Comparison of ENCODE assay signal across 27 cellular contexts in the genomic region with DNA sequence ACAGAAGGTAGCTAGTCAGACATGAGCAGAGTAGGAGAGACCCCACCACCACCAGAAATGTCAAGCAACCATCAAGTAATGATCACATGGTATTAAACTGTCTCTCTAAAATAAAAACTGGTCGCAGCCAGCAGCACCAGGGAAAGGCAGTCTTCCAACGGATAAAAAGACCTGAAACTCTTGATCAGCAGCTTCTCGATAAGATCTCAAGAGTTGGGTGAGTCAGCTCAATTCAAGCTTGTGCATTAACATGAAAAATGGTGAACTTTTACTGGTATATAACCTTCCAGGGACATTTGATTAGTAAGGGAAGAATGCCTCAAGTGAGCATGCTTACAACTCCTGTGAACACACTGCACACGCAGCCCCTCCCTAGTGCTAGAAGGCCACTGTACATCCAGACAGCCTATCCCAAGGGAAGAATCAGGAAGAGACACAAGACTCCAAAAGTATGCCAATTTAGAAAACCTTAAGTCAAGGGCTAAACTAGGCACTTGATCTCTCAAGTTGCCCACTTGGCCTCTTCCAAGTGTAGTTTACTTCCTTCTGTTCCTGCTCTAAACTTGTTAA.
"Had no signal": no experiment of that assay in that cellular context is flagged by ENCODE, and none has a peak within 500 bp of the region (broad histone marks: within the 10 kb centered on the region; RNA-seq: fewer than 3 reads in every experiment).

No MANE protein-coding gene starts in this region.

- ATAC-seq: activated CD4-positive, alpha-beta T cell treated with anti-CD3 and anti-CD28 coated beads for 36 hours; activated CD8-positive, alpha-beta T cell treated with anti-CD3 and anti-CD28 coated beads for 36 hours; activated T-cell treated with anti-CD3 and anti-CD28 coated beads, Interleukin-2, amount 50 U/mL, for 72 hours; Panc1; Right ventricle myocardium inferior; T-cell had no signal

- H3K27me3 ChIP-seq: brain microvascular endothelial cell, cardiac muscle cell, MG63 had no signal

- H3K9me3 ChIP-seq: MG63 had no signal

- H3K36me3 Mint-ChIP-seq: activated naive CD4-positive, alpha-beta T cell treated with anti-CD3 and anti-CD28 coated beads, Interleukin-2, amount 10 ng/mL, durations not matched to agents 7 days and 5 days; activated naive CD8-positive, alpha-beta T cell treated with anti-CD3 and anti-CD28 coated beads for 36 hours; T-cell had no signal

- H3K27me3 Mint-ChIP-seq: activated CD4-positive, alpha-beta T cell treated with anti-CD3 and anti-CD28 coated beads for 36 hours; activated CD8-positive, alpha-beta T cell treated with anti-CD3 and anti-CD28 coated beads for 36 hours; activated naive CD4-positive, alpha-beta T cell treated with anti-CD3 and anti-CD28 coated beads, Interleukin-2, amount 10 ng/mL, durations not matched to agents 7 days and 5 days; activated naive CD8-positive, alpha-beta T cell treated with anti-CD3 and anti-CD28 coated beads for 36 hours; T-cell had no signal

- H3K27ac Mint-ChIP-seq: activated CD4-positive, alpha-beta T cell treated with anti-CD3 and anti-CD28 coated beads for 36 hours; activated CD8-positive, alpha-beta T cell treated with anti-CD3 and anti-CD28 coated beads for 36 hours; activated naive CD4-positive, alpha-beta T cell treated with anti-CD3 and anti-CD28 coated beads, Interleukin-2, amount 10 ng/mL, durations not matched to agents 7 days and 5 days; activated naive CD8-positive, alpha-beta T cell treated with anti-CD3 and anti-CD28 coated beads for 36 hours; activated T-cell treated with anti-CD3 and anti-CD28 coated beads, Interleukin-2, amount 50 U/mL, for 72 hours; activated T-helper 2 cell treated with anti-CD3 and anti-CD28 coated beads, Interferon-gamma antibody, Interleukin-2, Interleukin-4, amounts not matched to agents 10 μg/mL and 5 μg/mL and 100 μg/mL, durations not matched to agents 14 hours and 24 hours and 36 hours; T-cell had no signal

- DNase-seq: activated CD4-positive, alpha-beta T cell treated with anti-CD3 and anti-CD28 coated beads for 36 hours; activated CD8-positive, alpha-beta memory T cell treated with anti-CD3 and anti-CD28 coated beads, Interleukin-2, amount 50 U/mL, for 4 hours; activated CD8-positive, alpha-beta T cell treated with anti-CD3 and anti-CD28 coated beads for 36 hours; activated gamma-delta T cell treated with Interleukin-2 at 50 U/mL for 16 hours; activated naive CD4-positive, alpha-beta T cell treated with anti-CD3 and anti-CD28 coated beads, Interleukin-2, amount 10 ng/mL, durations not matched to agents 7 days and 5 days; activated naive CD8-positive, alpha-beta T cell treated with anti-CD3 and anti-CD28 coated beads for 36 hours; activated T-cell treated with anti-CD3 and anti-CD28 coated beads, Interleukin-2, amount 50 U/mL, for 72 hours; brain microvascular endothelial cell; KG1; MG63; MV-4-11; NCI-H1092 treated with DMSO at 0.1 percent for 48 hours; NCI-H1417 treated with DMSO at 0.1 percent for 48 hours; NCI-H1694; NCI-H2029; NCI-H2107; NCI-H510A treated with DMSO at 0.1 percent for 48 hours; NCI-H69; RPMI8226; T-cell; T-helper 2 cell; T1000 had no signal

- H3K36me3 ChIP-seq: brain microvascular endothelial cell, cardiac muscle cell, MG63 had no signal

- H3K27ac ChIP-seq: brain microvascular endothelial cell, cardiac muscle cell, SK-N-MC had no signal

- H3K4me3 Mint-ChIP-seq: activated CD4-positive, alpha-beta T cell treated with anti-CD3 and anti-CD28 coated beads for 36 hours; activated CD8-positive, alpha-beta T cell treated with anti-CD3 and anti-CD28 coated beads for 36 hours; activated naive CD4-positive, alpha-beta T cell treated with anti-CD3 and anti-CD28 coated beads, Interleukin-2, amount 10 ng/mL, durations not matched to agents 7 days and 5 days; activated naive CD8-positive, alpha-beta T cell treated with anti-CD3 and anti-CD28 coated beads for 36 hours; activated T-cell treated with anti-CD3 and anti-CD28 coated beads, Interleukin-2, amount 50 U/mL, for 72 hours; T-cell had no signal

- H3K4me3 ChIP-seq: cardiac muscle cell, MG63, SK-N-MC had no signal

- H3K4me1 Mint-ChIP-seq: activated CD4-positive, alpha-beta T cell treated with anti-CD3 and anti-CD28 coated beads for 36 hours; activated naive CD4-positive, alpha-beta T cell treated with anti-CD3 and anti-CD28 coated beads, Interleukin-2, amount 10 ng/mL, durations not matched to agents 7 days and 5 days; activated naive CD8-positive, alpha-beta T cell treated with anti-CD3 and anti-CD28 coated beads for 36 hours; T-cell had no signal
